1 cellular context compared by ENCODE assay signal in genomic region chrX:49149291-49149690, GRCh38. TPM values are rescaled to one million over a fixed set of nuclear protein-coding genes. Genes with fewer than 3 reads are reported as not detected.
"Had no signal": no experiment of that assay in that cellular context is flagged by ENCODE, and none has a peak within 500 bp of the region (broad histone marks: within the 10 kb centered on the region; RNA-seq: fewer than 3 reads in every experiment).

No MANE protein-coding gene starts in this region.

RNA-seq across cellular contexts. Expression of gene MAGIX, which starts 13.3 kb away (rescaled TPM):
- total RNA-seq: HT1080 had no signal
